8 cellular contexts compared by ENCODE assay signal in the genomic region with DNA sequence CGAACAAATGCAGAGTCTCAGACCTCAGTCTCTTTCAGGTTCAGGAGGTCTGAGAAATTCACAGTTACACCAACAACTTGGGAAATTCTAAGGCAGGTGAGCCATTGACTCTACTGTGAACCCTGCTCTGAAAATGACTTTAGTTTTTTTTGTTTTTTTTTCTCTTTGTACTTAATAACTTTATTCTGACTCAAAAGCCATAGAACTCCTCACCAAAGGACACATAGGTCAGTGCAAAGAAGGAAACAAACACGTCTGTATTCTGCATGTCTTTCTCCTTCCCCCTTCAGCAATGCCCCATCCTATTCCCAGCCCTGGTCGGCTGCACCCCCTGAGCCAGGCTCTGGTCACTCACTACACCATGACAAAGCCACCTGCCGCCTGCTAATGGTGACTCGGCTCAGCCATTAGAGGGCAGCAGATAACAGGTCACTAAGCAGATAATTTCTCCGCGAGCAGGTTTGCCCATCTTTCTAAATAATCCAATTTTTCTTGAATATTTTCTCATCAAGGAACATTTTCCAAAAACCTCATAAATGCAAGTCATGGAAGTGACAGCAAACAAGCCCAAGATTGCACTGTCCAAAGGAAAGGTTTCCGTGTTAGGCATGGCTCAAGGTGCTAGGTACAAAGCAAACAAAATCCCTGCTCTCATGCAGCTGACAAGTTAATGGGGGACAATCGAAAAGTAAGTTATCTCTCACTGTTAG. TPM values are rescaled to one million over a fixed set of nuclear protein-coding genes. Genes with fewer than 3 reads are reported as not detected.
DNase-seq lines count a peak whose midpoint lies in the region; ATAC-seq and TF ChIP-seq lines count a peak whose summit lies in the region.

No MANE protein-coding gene starts in this region.

- H3K4me1 Mint-ChIP-seq in T-helper 2 cell treated with Interferon-gamma antibody and Interleukin-4, amounts not matched to agents 5 μg/mL and 100 μg/mL, for 36 hours (ENCODE audit: low read depth), result peaks cover 5% of the 10 kb centered on the region

- intact Hi-C loops in aorta (cut with DNase I), result loop anchor here (2.0 to 5.0 kb wide), 3 partner anchors 150 to 205 kb away; no protein-coding TSS in a partner anchor

- H3K27ac ChIP-seq in aorta (ENCODE audit: low read depth in 1 of 2, low read length in 2 of 2), result no peak overlapping the region

- H3K27me3 ChIP-seq in aorta (ENCODE audit: control insufficient read depth in 1 of 2, insufficient read depth in 2 of 2, low read length in 1 of 2), result no peaks in the 10 kb centered on the region

- peak; percentile 86 for TF ChIP-seq CTCF in AG10803 (conservative IDR thresholded peaks at IDR 0.05; ENCODE audit: low read length)
- TF ChIP-seq CTCF in GM12874 (IDR thresholded peaks at IDR 0.05; ENCODE audit: insufficient read depth, low read depth, low read length), result peak; percentile 84
- peak; percentile 77 for TF ChIP-seq CTCF in epithelial cell of proximal tubule (conservative IDR thresholded peaks at IDR 0.05; ENCODE audit: low read depth, low read length)

- no peaks in the 10 kb centered on the region for H3K36me3 ChIP-seq in aorta (ENCODE audit: control insufficient read depth in 1 of 2, insufficient read depth in 2 of 2, low read length in 1 of 2)

- DNase-seq in AG10803 (ENCODE audit: low read depth) (peak; percentile 70), NCI-H1092 (lab: John Stamatoyannopoulos, UW) (peak; percentile 27), epithelial cell of proximal tubule (ENCODE audit: low read depth) (no peak), mucosa of gallbladder (ENCODE audit: low spot score) (peak; percentile 64), aorta (peak in 1 of 2 donors; percentile 67)
- peak; percentile 23 for DNase-seq in T-helper 2 cell treated with Interferon-gamma antibody and Interleukin-4, amounts not matched to agents 5 μg/mL and 100 μg/mL, for 36 hours (ENCODE audit: low spot score)

- no peak overlapping the region for H3K27ac Mint-ChIP-seq in T-helper 2 cell treated with Interferon-gamma antibody and Interleukin-4, amounts not matched to agents 5 μg/mL and 100 μg/mL, for 36 hours

- 13 to 14% methylated on average over 9 of the region's 9 CpGs for WGBS in aorta, 2 donors

- no peak overlapping the region for H3K4me3 Mint-ChIP-seq in T-helper 2 cell treated with Interferon-gamma antibody and Interleukin-4, amounts not matched to agents 5 μg/mL and 100 μg/mL, for 36 hours

- ATAC-seq in HG02623 (IDR thresholded peaks at IDR 0.05; ENCODE audit: unreplicated experiment), result peak; percentile 81
- peak; percentile 85 for ATAC-seq in aorta (ENCODE audit: low FRiP score)

- no peak overlapping the region for H3K4me3 ChIP-seq in AG10803 (ENCODE audit: low read length)
- H3K4me3 ChIP-seq in epithelial cell of proximal tubule (ENCODE audit: low read depth, low read length), result no peak overlapping the region
- no peak overlapping the region for H3K4me3 ChIP-seq in aorta (ENCODE audit: low read length in 2 of 2)

- peaks cover 21% of the 10 kb centered on the region for H3K27me3 Mint-ChIP-seq in T-helper 2 cell treated with Interferon-gamma antibody and Interleukin-4, amounts not matched to agents 5 μg/mL and 100 μg/mL, for 36 hours (ENCODE audit: low read depth)

- H3K9me3 Mint-ChIP-seq in T-helper 2 cell treated with Interferon-gamma antibody and Interleukin-4, amounts not matched to agents 5 μg/mL and 100 μg/mL, for 36 hours, result no peaks in the 10 kb centered on the region

- H3K36me3 Mint-ChIP-seq in T-helper 2 cell treated with Interferon-gamma antibody and Interleukin-4, amounts not matched to agents 5 μg/mL and 100 μg/mL, for 36 hours (ENCODE audit: low read depth), result no peaks in the 10 kb centered on the region

- H3K9me3 ChIP-seq in aorta (ENCODE audit: control insufficient read depth, low read length), result no peaks in the 10 kb centered on the region

- H3K4me1 ChIP-seq in aorta (ENCODE audit: control insufficient read depth in 1 of 2, insufficient read depth in 2 of 2, low read length in 2 of 2), result peaks cover 0 to 7% of the 10 kb centered on the region in 2 donors

RNA-seq across cellular contexts. Expression of a gene that starts 37.7 kb away (rescaled TPM):
- total RNA-seq in epithelial cell of proximal tubule (0.29 and 1.2 TPM in 2 replicates), mucosa of gallbladder (6,086 TPM), aorta (not detected)
- polyA plus RNA-seq in aorta, result 10 to 100 TPM in 1 of 2 donors, under 1 TPM in 1; 0.20 to 83.4 TPM

Comparison
In these comparisons a context has a peak if more than half of its experiments do, and no peak if none do; other contexts are left out.
1. RNA of a gene that starts 37.7 kb away (total RNA-seq): 6,086 TPM in mucosa of gallbladder (single experiment); not detected in aorta and 0.29 to 1.2 TPM in epithelial cell of proximal tubule; every median in the first group is over 1,000 times any median in the second.
2. Peak in every context shown above with its lines, with median percentiles within 50 percentile points of each other: CTCF ChIP-seq.